In the genomic region with DNA sequence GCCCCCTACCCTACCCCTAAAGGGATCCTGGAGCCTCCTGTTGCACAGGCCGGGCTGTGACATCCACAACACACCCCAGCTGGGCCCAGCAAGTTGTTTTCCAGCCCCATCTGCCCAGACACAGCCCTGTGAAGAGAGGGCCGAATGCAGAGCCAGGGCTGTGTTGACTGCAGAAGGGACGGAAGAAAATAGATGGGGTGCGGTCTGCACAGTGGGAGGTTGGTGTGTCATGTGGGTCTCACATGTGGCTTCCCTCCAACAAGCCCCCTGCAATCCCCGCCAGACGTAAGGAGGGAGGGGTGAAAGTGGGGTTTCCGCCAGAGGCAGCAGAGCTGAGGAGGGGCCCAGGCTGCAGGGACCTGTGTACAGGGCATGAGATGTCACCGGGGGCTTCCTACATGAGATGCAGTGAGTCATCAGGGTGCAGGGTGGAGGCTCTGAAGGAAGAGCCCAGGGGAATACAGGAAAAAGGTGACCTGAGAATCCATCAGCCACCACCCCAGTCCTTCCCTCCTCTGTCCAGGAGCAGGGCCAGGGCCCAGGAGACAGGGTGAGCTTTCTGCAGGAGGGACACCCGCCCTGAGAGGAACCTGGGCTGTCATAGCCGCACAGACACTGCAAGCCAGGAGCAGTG, we compare ENCODE assay signal across 8 cellular contexts.
DNase-seq lines count a peak whose midpoint lies in the region; ATAC-seq and TF ChIP-seq lines count a peak whose summit lies in the region.
"Not testable (repeated sequence)": the region's sequence is repeated elsewhere in the genome, so short reads cannot be mapped to it uniquely, and the experiment has no call there.

No MANE protein-coding gene starts in this region.

- not testable (repeated sequence) for H3K36me3 Mint-ChIP-seq in activated naive CD8-positive, alpha-beta T cell treated with anti-CD3 and anti-CD28 coated beads, Interleukin-2, amount 10 ng/mL, durations not matched to agents 7 days and 5 days; glutamatergic neuron (ENCODE audit: unreplicated experiment); type B pancreatic cell

- H3K4me3 ChIP-seq in BLaER1 treated with 17β-estradiol and CSF1 and Interleukin-3, amounts not matched to agents 10 nM and 100 nM; H7 (ENCODE audit: insufficient read depth, low read depth, low read length); RWPE2 (ENCODE audit: severe bottlenecking); osteoblast (ENCODE audit: insufficient read depth, low read length): not testable (repeated sequence)

- TF ChIP-seq CTCF in RWPE2 (IDR thresholded peaks at IDR 0.05; ENCODE audit: poor library complexity, severe bottlenecking); glutamatergic neuron (IDR thresholded peaks at IDR 0.05; ENCODE audit: partially characterized antibody, unreplicated experiment); osteoblast (IDR thresholded peaks at IDR 0.05; ENCODE audit: extremely low read depth, low read depth, low read length); type B pancreatic cell (conservative IDR thresholded peaks at IDR 0.05): not testable (repeated sequence)

- not testable (repeated sequence) for H3K27me3 ChIP-seq in BLaER1 treated with 17β-estradiol and CSF1 and Interleukin-3, amounts not matched to agents 10 nM and 100 nM; H7 (ENCODE audit: control insufficient read depth, insufficient read depth, low read length); RWPE2 (ENCODE audit: insufficient read depth, poor library complexity, severe bottlenecking); osteoblast (ENCODE audit: insufficient read depth, low read length)

- H3K27me3 Mint-ChIP-seq in activated naive CD8-positive, alpha-beta T cell treated with anti-CD3 and anti-CD28 coated beads, Interleukin-2, amount 10 ng/mL, durations not matched to agents 7 days and 5 days; glutamatergic neuron (ENCODE audit: unreplicated experiment): not testable (repeated sequence)
- peaks cover 18% of the 10 kb centered on the region for H3K27me3 Mint-ChIP-seq in type B pancreatic cell

- peaks cover 17 to 51% (median 39%) of the 10 kb centered on the region in 10 experiments for H3K4me1 ChIP-seq in BLaER1 treated with 17β-estradiol and CSF1 and Interleukin-3, amounts not matched to agents 10 nM and 100 nM
- H3K4me1 ChIP-seq in RWPE2 (ENCODE audit: insufficient read depth, poor library complexity, severe bottlenecking), result peaks cover 42% of the 10 kb centered on the region
- H3K4me1 ChIP-seq in osteoblast (ENCODE audit: insufficient read depth, low read length), result not testable (repeated sequence)

- not testable (repeated sequence) for ATAC-seq in RWPE2 (ENCODE audit: low read depth)
- ATAC-seq in activated naive CD8-positive, alpha-beta T cell treated with anti-CD3 and anti-CD28 coated beads, Interleukin-2, amount 10 ng/mL, durations not matched to agents 7 days and 5 days (ENCODE audit: low read depth), result peak; percentile 26

- not testable (repeated sequence) for H3K4me3 Mint-ChIP-seq in activated naive CD8-positive, alpha-beta T cell treated with anti-CD3 and anti-CD28 coated beads, Interleukin-2, amount 10 ng/mL, durations not matched to agents 7 days and 5 days; glutamatergic neuron (ENCODE audit: unreplicated experiment); type B pancreatic cell

- H4K20me1 ChIP-seq in BLaER1 treated with 17β-estradiol and CSF1 and Interleukin-3, amounts not matched to agents 10 nM and 100 nM; osteoblast (ENCODE audit: insufficient read depth, low read length): not testable (repeated sequence)

- not testable (repeated sequence) for H3K9ac ChIP-seq in BLaER1 treated with 17β-estradiol and CSF1 and Interleukin-3, amounts not matched to agents 10 nM and 100 nM

- not testable (repeated sequence) for H3K9me3 Mint-ChIP-seq in activated naive CD8-positive, alpha-beta T cell treated with anti-CD3 and anti-CD28 coated beads, Interleukin-2, amount 10 ng/mL, durations not matched to agents 7 days and 5 days; glutamatergic neuron (ENCODE audit: unreplicated experiment); type B pancreatic cell

- H3K36me3 ChIP-seq in BLaER1 treated with 17β-estradiol and CSF1 and Interleukin-3, amounts not matched to agents 10 nM and 100 nM; H7 (replicated peaks; ENCODE audit: control insufficient read depth, insufficient read depth, low read length); RWPE2 (ENCODE audit: low read depth); osteoblast (ENCODE audit: insufficient read depth, low read length): not testable (repeated sequence)

- not testable (repeated sequence) for H3K27ac Mint-ChIP-seq in activated naive CD8-positive, alpha-beta T cell treated with anti-CD3 and anti-CD28 coated beads, Interleukin-2, amount 10 ng/mL, durations not matched to agents 7 days and 5 days
- peak overlapping the region; percentile 33 for H3K27ac Mint-ChIP-seq in glutamatergic neuron (ENCODE audit: unreplicated experiment)
- peak overlapping the region; percentile 11 for H3K27ac Mint-ChIP-seq in type B pancreatic cell

- H3K4me2 ChIP-seq in BLaER1 treated with 17β-estradiol and CSF1 and Interleukin-3, amounts not matched to agents 10 nM and 100 nM, result peak overlapping the region; percentile 14 to 68 (median 54); a peak in 17 of 22 replicates
- H3K4me2 ChIP-seq in osteoblast (ENCODE audit: insufficient read depth, low read length), result not testable (repeated sequence)

- not testable (repeated sequence) for H2AFZ ChIP-seq in osteoblast (ENCODE audit: low read length)

- POLR2A ChIA-PET in activated naive CD8-positive, alpha-beta T cell treated with anti-CD3 and anti-CD28 coated beads, Interleukin-2, amount 10 ng/mL, durations not matched to agents 7 days and 5 days (lab: Charles Lee), result not testable (repeated sequence)

- H3K9me3 ChIP-seq in BLaER1 treated with 17β-estradiol and CSF1 and Interleukin-3, amounts not matched to agents 10 nM and 100 nM (replicated peaks in 1 of 11); RWPE2 (ENCODE audit: severe bottlenecking); osteoblast (ENCODE audit: low read depth, low read length): not testable (repeated sequence)

- not testable (repeated sequence) for H3K79me2 ChIP-seq in osteoblast (ENCODE audit: insufficient read depth, low read length)

- H3K4me1 Mint-ChIP-seq in activated naive CD8-positive, alpha-beta T cell treated with anti-CD3 and anti-CD28 coated beads, Interleukin-2, amount 10 ng/mL, durations not matched to agents 7 days and 5 days, result not testable (repeated sequence)
- peaks cover 35% of the 10 kb centered on the region for H3K4me1 Mint-ChIP-seq in glutamatergic neuron (ENCODE audit: low read depth, unreplicated experiment)
- H3K4me1 Mint-ChIP-seq in type B pancreatic cell (ENCODE audit: unreplicated experiment), result peaks cover 42% of the 10 kb centered on the region

- not testable (repeated sequence) for H3K27ac ChIP-seq in BLaER1 treated with 17β-estradiol and CSF1 and Interleukin-3, amounts not matched to agents 10 nM and 100 nM; osteoblast (ENCODE audit: low read depth, low read length)
- peak overlapping the region; percentile 75 for H3K27ac ChIP-seq in RWPE2 (ENCODE audit: poor library complexity, severe bottlenecking)

- DNase-seq in H7 (peak; percentile 6), NCI-H69 (lab: John Stamatoyannopoulos, UW) (peak; percentile 27), glutamatergic neuron (peak; percentile 34), osteoblast (ENCODE audit: insufficient read length, low spot score, missing footprints) (peak; percentile 29)
- not testable (repeated sequence) for DNase-seq in RWPE2 (ENCODE audit: low spot score); activated naive CD8-positive, alpha-beta T cell treated with anti-CD3 and anti-CD28 coated beads, Interleukin-2, amount 10 ng/mL, durations not matched to agents 7 days and 5 days; type B pancreatic cell (ENCODE audit: extremely low spot score, unreplicated experiment)
